13 cellular contexts compared by ENCODE assay signal in genomic region chr5:149405550-149406202, GRCh38. TPM values are rescaled to one million over a fixed set of nuclear protein-coding genes. Genes with fewer than 3 reads are reported as not detected.
DNase-seq lines count a peak whose midpoint lies in the region; ATAC-seq and TF ChIP-seq lines count a peak whose summit lies in the region.
"Had no signal": no experiment of that assay in that cellular context is flagged by ENCODE, and none has a peak within 500 bp of the region (broad histone marks: within the 10 kb centered on the region; RNA-seq: fewer than 3 reads in every experiment).

No MANE protein-coding gene starts in this region.

- H3K27ac ChIP-seq in esophagus squamous epithelium (peak overlapping the region; percentile 71 to 90 (median 88)), tibial artery (peak overlapping the region; percentile 90 to 98), caudate nucleus (ENCODE audit: low read depth, low read length) (no peak overlapping the region)

- 79 to 87% methylated on average over 8 to 13 of the region's 16 CpGs for WGBS in esophagus squamous epithelium, 2 donors

- no peak for TF ChIP-seq POLR2A in NB4 (IDR thresholded peaks at IDR 0.05; ENCODE audit: extremely low read depth, insufficient read length)
- no peak for TF ChIP-seq POLR2A in esophagus squamous epithelium (IDR thresholded peaks at IDR 0.05)

- intact Hi-C loops in esophagus squamous epithelium (cut with DNase I) (no loop called here), tibial artery (cut with DNase I; ENCODE audit: low total_unique reads) (loop anchor here (2.0 kb wide), 1 partner anchor 23 kb away; no protein-coding TSS in a partner anchor)

- TF ChIP-seq CTCF in NB4 (IDR thresholded peaks at IDR 0.05; ENCODE audit: low read depth, low read length) (no peak), esophagus squamous epithelium (IDR thresholded peaks at IDR 0.05) (no peak), nephron progenitor cell (IDR thresholded peaks at IDR 0.05) (no peak), tibial artery (IDR thresholded peaks at IDR 0.05) (no peak)

- H3K27me3 Mint-ChIP-seq in nephron progenitor cell (ENCODE audit: low read depth, poor library complexity), result peaks cover 4% of the 10 kb centered on the region

- ATAC-seq in GM19035 (IDR thresholded peaks at IDR 0.05; ENCODE audit: unreplicated experiment), result no peak
- ATAC-seq in stimulated activated naive CD8-positive, alpha-beta T cell treated with anti-CD3 and anti-CD28 coated beads, Interleukin-15, Interleukin-2, amounts not matched to agents 100 U/mL and 50 U/mL, for 24 hours, result no peak
- ATAC-seq: activated T-helper 17 cell treated with anti-CD3 and anti-CD28 coated beads, Interleukin-2, amount 50 U/mL, for 72 hours had no signal

- H3K4me3 ChIP-seq in NB4 (ENCODE audit: low read depth, low read length), result no peak overlapping the region
- peak overlapping the region in 2 of 4 donors; percentile 27 to 48 for H3K4me3 ChIP-seq in esophagus squamous epithelium
- H3K4me3 ChIP-seq in tibial artery, result peak overlapping the region; percentile 66 to 94

- H3K36me3 ChIP-seq in esophagus squamous epithelium (peaks cover 0 to 7% (median 7%) of the 10 kb centered on the region in 3 donors), tibial artery (peaks cover 33 to 35% (median 35%) of the 10 kb centered on the region in 3 donors)

- H3K4me1 ChIP-seq in esophagus squamous epithelium (peaks cover 0 to 34% (median 3%) of the 10 kb centered on the region in 3 donors), tibial artery (peaks cover 0 to 48% (median 35%) of the 10 kb centered on the region in 4 donors)

- H3K27me3 ChIP-seq in esophagus squamous epithelium (peaks cover 0 to 4% (median 0%) of the 10 kb centered on the region in 4 donors), tibial artery (no peaks in the 10 kb centered on the region)

- peaks cover 92% of the 10 kb centered on the region for H3K4me1 Mint-ChIP-seq in nephron progenitor cell
- H3K4me1 Mint-ChIP-seq: activated T-helper 17 cell treated with anti-CD3 and anti-CD28 coated beads, Interleukin-2, amount 50 U/mL, for 72 hours had no signal

- no peaks in the 10 kb centered on the region for H3K36me3 Mint-ChIP-seq in nephron progenitor cell (ENCODE audit: low read depth)

- no peaks in the 10 kb centered on the region for H3K9me3 Mint-ChIP-seq in nephron progenitor cell
- H3K9me3 Mint-ChIP-seq: activated T-helper 17 cell treated with anti-CD3 and anti-CD28 coated beads, Interleukin-2, amount 50 U/mL, for 72 hours had no signal

- peak overlapping the region; percentile 14 for H3K4me3 Mint-ChIP-seq in nephron progenitor cell
- H3K4me3 Mint-ChIP-seq: activated T-helper 17 cell treated with anti-CD3 and anti-CD28 coated beads, Interleukin-2, amount 50 U/mL, for 72 hours had no signal

- H3K9me3 ChIP-seq in esophagus squamous epithelium, result no peaks in the 10 kb centered on the region
- H3K9me3 ChIP-seq in tibial artery, result no peaks in the 10 kb centered on the region

- DNase-seq in NB4 (ENCODE audit: low read depth), result peak; percentile 34
- DNase-seq in esophagus squamous epithelium (lab: John Stamatoyannopoulos, UW), result no peak
- DNase-seq in nephron progenitor cell, result no peak
- DNase-seq in tibial artery, result peak; percentile 70 to 93
- DNase-seq in caudate nucleus (lab: John Stamatoyannopoulos, UW), result no peak
- no peak for DNase-seq in stimulated activated naive CD8-positive, alpha-beta T cell treated with anti-CD3 and anti-CD28 coated beads, Interleukin-15, Interleukin-2, amounts not matched to agents 100 U/mL and 50 U/mL, for 24 hours
- no peak for DNase-seq in activated effector memory CD4-positive, alpha-beta T cell treated with anti-CD3 and anti-CD28 coated beads, Interleukin-2, amount 50 U/mL, for 16 hours
- DNase-seq: activated CD4-positive, alpha-beta T cell treated with anti-CD3 and anti-CD28 coated beads for 1 hour; NCI-H446 treated with DMSO at 0.1 percent for 48 hours had no signal

- H3K27ac Mint-ChIP-seq in nephron progenitor cell, result peak overlapping the region; percentile 98
- H3K27ac Mint-ChIP-seq: activated T-helper 17 cell treated with anti-CD3 and anti-CD28 coated beads, Interleukin-2, amount 50 U/mL, for 72 hours had no signal

RNA-seq across cellular contexts. Expression of gene IL17B, which starts 26.6 kb away (rescaled TPM):
- 1 to 10 TPM in 3 of 4 donors, not detected in 1; 2.0 to 2.5 (median 2.1) TPM for total RNA-seq in esophagus squamous epithelium
- total RNA-seq: activated T-helper 17 cell treated with anti-CD3 and anti-CD28 coated beads, Interleukin-2, amount 50 U/mL, for 72 hours; left lobe of liver; renal cortical epithelial cell had no signal

RNA-seq across cellular contexts. Expression of gene PCYOX1L, which starts 47.8 kb away (rescaled TPM):
- total RNA-seq in esophagus squamous epithelium, result 1 to 10 TPM; 2.1 to 4.6 (median 3.1) TPM

Comparison
In these comparisons a context has a peak if more than half of its experiments do, and no peak if none do; other contexts are left out.
1. DNase-seq: peak in NB4 (single experiment) and tibial artery (2 of 2); none in esophagus squamous epithelium (single experiment), nephron progenitor cell (single experiment), caudate nucleus (0 of 61), stimulated activated naive CD8-positive, alpha-beta T cell treated with anti-CD3 and anti-CD28 coated beads, Interleukin-15, Interleukin-2, amounts not matched to agents 100 U/mL and 50 U/mL, for 24 hours (single experiment) and activated effector memory CD4-positive, alpha-beta T cell treated with anti-CD3 and anti-CD28 coated beads, Interleukin-2, amount 50 U/mL, for 16 hours (single experiment).